Comparison of ENCODE assay signal across 10 cellular contexts in genomic region chr1:206472886-206473285, GRCh38. TPM values are rescaled to one million over a fixed set of nuclear protein-coding genes. Genes with fewer than 3 reads are reported as not detected.
DNase-seq lines count a peak whose midpoint lies in the region; ATAC-seq, FAIRE-seq and TF ChIP-seq lines count a peak whose summit lies in the region.
"Had no signal": no experiment of that assay in that cellular context is flagged by ENCODE, and none has a peak within 500 bp of the region (broad histone marks: within the 10 kb centered on the region; RNA-seq: fewer than 3 reads in every experiment).

No MANE protein-coding gene starts in this region.

- H3K4me2 ChIP-seq in GM12878 (ENCODE audit: control insufficient read depth, insufficient read depth) = peak overlapping the region; percentile 99

- RAD21 ChIA-PET in GM12878 (lab: Charles Lee; ENCODE audit: unreplicated experiment) = no interaction called here

- no peak for DNase-seq in activated T-cell treated with anti-CD3 and anti-CD28 coated beads, Interleukin-2, amount 50 U/mL, for 24 hours
- DNase-seq in activated T-cell treated with anti-CD3 and anti-CD28 coated beads for 4 hours (no peak), NAMALWA (ENCODE audit: low spot score) (peak; percentile 28), GM12878 (ENCODE audit: low read depth, low spot score) (no peak), osteocyte (ENCODE audit: extremely low spot score, unreplicated experiment) (no peak), GOT3 (lab: John Stamatoyannopoulos, UW) (no peak), HEK293T (ENCODE audit: extremely low spot score) (no peak)
- DNase-seq: NCI-H524 treated with DMSO at 0.1 percent for 48 hours had no signal

- peak overlapping the region; percentile 88 for H3K4me3 Mint-ChIP-seq in activated T-cell treated with anti-CD3 and anti-CD28 coated beads, Interleukin-2, amount 50 U/mL, for 24 hours
- H3K4me3 Mint-ChIP-seq in osteocyte (ENCODE audit: unreplicated experiment) = no peak overlapping the region

- in situ Hi-C loops in GM12878 (cut with MboI) = no loop called here

- H3K27me3 ChIP-seq in GM12878 (replicated peaks in 1 of 2; ENCODE audit: control insufficient read depth in 2 of 2, insufficient read depth in 2 of 2, low read length in 1 of 2) = no peaks in the 10 kb centered on the region

- ATAC-seq in GM12878 (no peak), HG03521 (IDR thresholded peaks at IDR 0.05; ENCODE audit: unreplicated experiment) (no peak)

- TF ChIP-seq CTCF in GM12878 (IDR thresholded peaks at IDR 0.05 in 2 of 3, conservative IDR thresholded peaks at IDR 0.05 in 1 of 3; ENCODE audit: control insufficient read depth in 2 of 3, extremely low read depth in 1 of 3, insufficient read depth in 1 of 3, low read depth in 3 of 3, low read length in 3 of 3) = no peak
- TF ChIP-seq CTCF in osteocyte (IDR thresholded peaks at IDR 0.05) = no peak

- SMC1A ChIA-PET in GM12878 (lab: Charles Lee; ENCODE audit: uncharacterized antibody, unreplicated experiment) = interaction anchor here (0.9 to 4.4 kb wide), 5 partner anchors 10 to 83 kb away, joined by 3 to 17 read pairs (median 3); no protein-coding TSS in a partner anchor

- POLR2A ChIA-PET in GM12878 (lab: Charles Lee) (interaction anchor here (0.9 to 4.3 kb wide), 4 partner anchors 11 to 34 kb away, joined by 3 to 37 read pairs (median 4); no protein-coding TSS in a partner anchor), HEK293T (lab: Yijun Ruan, JAX) (no interaction called here)

- H3K27ac ChIP-seq in GM12878 (ENCODE audit: control insufficient read depth, insufficient read depth) = peak overlapping the region; percentile 88

- H3K9ac ChIP-seq in GM12878 (ENCODE audit: control insufficient read depth, insufficient read depth, low read length) = peak overlapping the region; percentile 77

- peak overlapping the region; percentile 94 for H3K4me3 ChIP-seq in GM12878
- H3K4me3 ChIP-seq: HAP-1 had no signal

- no peaks in the 10 kb centered on the region for H3K9me3 ChIP-seq in GM12878 (replicated peaks; ENCODE audit: control insufficient read depth, insufficient read depth, low read length)
- H3K9me3 ChIP-seq: HAP-1 had no signal

- H3K9me3 Mint-ChIP-seq in activated T-cell treated with anti-CD3 and anti-CD28 coated beads, Interleukin-2, amount 50 U/mL, for 24 hours = no peaks in the 10 kb centered on the region
- no peaks in the 10 kb centered on the region for H3K9me3 Mint-ChIP-seq in osteocyte (ENCODE audit: unreplicated experiment)

- peaks cover 61% of the 10 kb centered on the region for H3K36me3 Mint-ChIP-seq in activated T-cell treated with anti-CD3 and anti-CD28 coated beads, Interleukin-2, amount 50 U/mL, for 24 hours (ENCODE audit: low read depth)
- H3K36me3 Mint-ChIP-seq in osteocyte (ENCODE audit: unreplicated experiment) = peaks cover 15% of the 10 kb centered on the region

- CTCF ChIA-PET in GM12878 (lab: Yijun Ruan, JAX) = interaction anchor here (1.3 to 4.1 kb wide), 3 partner anchors 11 to 23 kb away, joined by 3 to 55 read pairs (median 18); no protein-coding TSS in a partner anchor
- CTCF ChIA-PET in HEK293T (lab: Yijun Ruan, JAX) = interaction anchor here (1.0 kb wide), 1 partner anchor 11 kb away, joined by 4 read pairs; no protein-coding TSS in a partner anchor

- no peak for FAIRE-seq in GM12878 (lab: Jason Lieb, UNC)

- BruUV-seq in GM12878 (replicated peaks; lab: Mats Ljungman, UMichigan) = no TSS peak

- intact Hi-C loops in GM12878 (cut with micrococcal nuclease; ENCODE audit: unreplicated experiment) = loop anchor here (5.0 kb wide), 1 partner anchor 84 kb away; no protein-coding TSS in a partner anchor

- no peak for TF ChIP-seq RAD21 in GM12878 (IDR thresholded peaks at IDR 0.05; ENCODE audit: insufficient read depth, low read depth, low read length)

- peaks cover 26 to 27% of the 10 kb centered on the region in 2 experiments for H3K36me3 ChIP-seq in GM12878 (ENCODE audit: control insufficient read depth in 2 of 2, insufficient read depth in 2 of 2, low read length in 1 of 2)
- H3K36me3 ChIP-seq: HAP-1 had no signal

- peak overlapping the region; percentile 91 for H3K27ac Mint-ChIP-seq in activated T-cell treated with anti-CD3 and anti-CD28 coated beads, Interleukin-2, amount 50 U/mL, for 24 hours
- H3K27ac Mint-ChIP-seq in osteocyte (ENCODE audit: unreplicated experiment) = peak overlapping the region; percentile 32

- peaks cover 38% of the 10 kb centered on the region for H3K79me2 ChIP-seq in GM12878 (ENCODE audit: control insufficient read depth, insufficient read depth, low read length)

- no peak for TF ChIP-seq POLR2A in GM12878 (IDR thresholded peaks at IDR 0.05; ENCODE audit: low read depth, low read length)

- H3K4me1 ChIP-seq in GM12878 (ENCODE audit: control insufficient read depth, insufficient read depth, low read length) = peaks cover 42% of the 10 kb centered on the region

- TF ChIP-seq EP300 in GM12878 (IDR thresholded peaks at IDR 0.05; ENCODE audit: borderline replicate concordance in 1 of 2, control insufficient read depth in 1 of 2, low read depth in 2 of 2, low read length in 2 of 2) = no peak

- no peak overlapping the region for H2AFZ ChIP-seq in GM12878 (ENCODE audit: control insufficient read depth, low read depth, low read length)

- WGBS in GM12878 (ENCODE audit: insufficient coverage, insufficient replicate concordance, low lambda C conversion rate, missing lambda C conversion rate) = 26% methylated on average over 5 of the region's 5 CpGs

- H3K4me1 Mint-ChIP-seq in activated T-cell treated with anti-CD3 and anti-CD28 coated beads, Interleukin-2, amount 50 U/mL, for 24 hours (ENCODE audit: low read depth) = peaks cover 73% of the 10 kb centered on the region
- peaks cover 43% of the 10 kb centered on the region for H3K4me1 Mint-ChIP-seq in osteocyte (ENCODE audit: unreplicated experiment)

- H3K27me3 Mint-ChIP-seq in activated T-cell treated with anti-CD3 and anti-CD28 coated beads, Interleukin-2, amount 50 U/mL, for 24 hours = no peaks in the 10 kb centered on the region
- no peaks in the 10 kb centered on the region for H3K27me3 Mint-ChIP-seq in osteocyte (ENCODE audit: unreplicated experiment)

- no peaks in the 10 kb centered on the region for H4K20me1 ChIP-seq in GM12878 (ENCODE audit: control insufficient read depth, insufficient read depth)

TF ChIP-seq in GM12878, 131 proteins besides CTCF, POLR2A, EP300 and RAD21 (continues in another document):
- TF ChIP-seq SMARCA5 (IDR thresholded peaks at IDR 0.05) (0 out of 2 replicates have a peak, but pooled peaks have one; percentile 30), USF1 (IDR thresholded peaks at IDR 0.05; ENCODE audit: borderline replicate concordance, extremely low read length, insufficient read depth, low read depth, low read length) (no peak)

TF ChIP-seq in HEK293T, 16 proteins besides CTCF, POLR2A, EP300 and RAD21 (continues in another document):
- no peak for TF ChIP-seq SP1 (IDR thresholded peaks at IDR 0.05)
- TF ChIP-seq PKNOX1 (IDR thresholded peaks at IDR 0.05) = no peak
- TF ChIP-seq HDGF (IDR thresholded peaks at IDR 0.05; ENCODE audit: borderline replicate concordance) = no peak
- no peak for TF ChIP-seq ARNT (IDR thresholded peaks at IDR 0.05)
- no peak for TF ChIP-seq SUZ12 (IDR thresholded peaks at IDR 0.05)
- no peak for TF ChIP-seq FOXM1 (IDR thresholded peaks at IDR 0.05; ENCODE audit: borderline replicate concordance)

RNA-seq across cellular contexts. Expression of gene IKBKE, which starts 2.6 kb away (rescaled TPM):
- 116 and 132 TPM in 2 replicates for total RNA-seq in GM12878 (2013; cell fraction: nucleolus; rRNA removed)
- total RNA-seq in GM12878 (2014; rRNA removed) = 23.5 and 23.9 TPM in 2 replicates
- total RNA-seq in GM12878 (2014; rRNA removed; fragmentation: Illumina TruSeq; extraction: Trizol) = 14.6 and 17.1 TPM in 2 replicates
- total RNA-seq in GM12878 (2021) = 30.0 and 33.4 TPM in 2 replicates
- 7.9 TPM for polyA plus RNA-seq in GM12878 (2011; ENCODE audit: low read depth)
- 19.7 and 35.1 TPM in 2 replicates for polyA plus RNA-seq in GM12878 (2011; rRNA removed)
- 31.4 and 42.1 TPM in 2 replicates for polyA plus RNA-seq in GM12878 (2011; cell fraction: cytosol; rRNA removed)
- 133 and 147 TPM in 2 replicates for polyA plus RNA-seq in GM12878 (2011; cell fraction: nucleus; rRNA removed)
- 13.0 and 14.1 TPM in 2 replicates for polyA plus RNA-seq in GM12878 (2012)
- 6.7 and 17.0 TPM in 2 replicates for polyA plus RNA-seq in GM12878 (2014; fragmentation: Illumina TruSeq; extraction: Trizol)
- polyA plus RNA-seq in GM12878 (2014; fragmentation: Nextera tagmentation; extraction: Ambion mirVana) = 10 to 100 TPM; 12.8 to 19.2 TPM
- 23.0 and 25.8 TPM in 2 replicates for polyA plus RNA-seq in GM12878 (2014; rRNA removed)
- polyA plus RNA-seq in GM12878 (2016; fragmentation: Nextera tagmentation; extraction: Ambion mirVana) = 10 to 100 TPM; 23.1 to 24.7 TPM
- 45.0 and 70.6 TPM in 2 replicates for polyA minus RNA-seq in GM12878 (2011; rRNA and poly(A)+ RNA removed)
- polyA minus RNA-seq in GM12878 (2011; cell fraction: cytosol; rRNA and poly(A)+ RNA removed) = 13.2 and 14.0 TPM in 2 replicates
- polyA minus RNA-seq in GM12878 (2011; cell fraction: nucleus; rRNA and poly(A)+ RNA removed) = 62.1 and 104 TPM in 2 replicates
- total RNA-seq in osteocyte = 7.5 and 8.5 TPM in 2 replicates

RNA-seq across cellular contexts. Expression of gene RASSF5, which starts 34.4 kb away (rescaled TPM):
- 56.7 and 60.6 TPM in 2 replicates for total RNA-seq in GM12878 (2013; cell fraction: nucleolus; rRNA removed)
- total RNA-seq in GM12878 (2014; rRNA removed) (64.1 and 68.2 TPM in 2 replicates), GM12878 (2014; rRNA removed; fragmentation: Illumina TruSeq; extraction: Trizol) (48.5 and 49.2 TPM in 2 replicates), GM12878 (2021) (82.5 and 85.6 TPM in 2 replicates), osteocyte (0.34 TPM in 1 of 2 replicates, not detected in the other)
- polyA plus RNA-seq in GM12878 (2011; ENCODE audit: low read depth) = 30.6 TPM
- polyA plus RNA-seq in GM12878 (2011; rRNA removed) (61.4 and 77.1 TPM in 2 replicates), GM12878 (2014; fragmentation: Illumina TruSeq; extraction: Trizol) (79.7 and 89.6 TPM in 2 replicates), GM12878 (2014; fragmentation: Nextera tagmentation; extraction: Ambion mirVana) (10 to 100 TPM; 14.0 to 25.4 TPM), GM12878 (2014; rRNA removed) (71.3 and 74.2 TPM in 2 replicates), GM12878 (2016; fragmentation: Nextera tagmentation; extraction: Ambion mirVana) (10 to 100 TPM; 63.2 to 69.5 TPM)
- 82.5 and 102 TPM in 2 replicates for polyA plus RNA-seq in GM12878 (2011; cell fraction: cytosol; rRNA removed)
- 114 and 118 TPM in 2 replicates for polyA plus RNA-seq in GM12878 (2011; cell fraction: nucleus; rRNA removed)
- polyA plus RNA-seq in GM12878 (2012) = 45.3 and 54.0 TPM in 2 replicates
- 118 and 125 TPM in 2 replicates for polyA minus RNA-seq in GM12878 (2011; rRNA and poly(A)+ RNA removed)
- 40.6 and 42.9 TPM in 2 replicates for polyA minus RNA-seq in GM12878 (2011; cell fraction: cytosol; rRNA and poly(A)+ RNA removed)
- polyA minus RNA-seq in GM12878 (2011; cell fraction: nucleus; rRNA and poly(A)+ RNA removed) = 46.9 and 71.1 TPM in 2 replicates

Comparison
In these comparisons a context has a peak if more than half of its experiments do, and no peak if none do; other contexts are left out.
1. RNA of gene RASSF5, which starts 34.4 kb away (total RNA-seq): 48.5 to 85.6 TPM in GM12878; 0.34 TPM in osteocyte; every median in the first group is over 10 times any median in the second.